Comparison of ENCODE assay signal across 8 cellular contexts in the genomic region with DNA sequence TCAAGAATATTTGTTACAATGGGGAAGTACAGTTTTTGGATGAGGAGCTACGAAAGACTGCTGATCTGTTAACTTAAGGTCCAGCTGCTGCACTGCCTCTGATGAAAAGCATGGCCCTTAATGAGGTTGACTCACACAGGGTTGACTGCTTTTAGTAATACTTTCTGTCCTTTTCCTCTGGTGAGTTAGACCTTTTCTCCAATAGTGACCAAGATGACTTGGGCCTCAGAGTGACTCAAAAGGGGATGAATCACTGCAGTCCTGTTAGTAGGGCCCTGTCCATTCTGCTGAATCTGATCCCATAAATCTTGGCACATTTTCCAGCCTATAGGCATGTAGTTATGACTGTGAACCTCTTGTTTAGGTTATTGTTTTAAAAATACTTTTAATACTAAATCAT. TPM values are rescaled to one million over a fixed set of nuclear protein-coding genes. Genes with fewer than 3 reads are reported as not detected.
DNase-seq lines count a peak whose midpoint lies in the region; ATAC-seq and TF ChIP-seq lines count a peak whose summit lies in the region.

No MANE protein-coding gene starts in this region.

- peak; percentile 74 for ATAC-seq in RWPE2 (ENCODE audit: low read depth)

- peak overlapping the region; percentile 22 for H3K27ac ChIP-seq in RWPE2 (ENCODE audit: poor library complexity, severe bottlenecking)

- peak; percentile 64 for DNase-seq in GM04503 (ENCODE audit: low read depth)
- no peak for DNase-seq in RWPE2 (ENCODE audit: low spot score)
- DNase-seq in fibroblast of the aortic adventitia (ENCODE audit: low read depth), result peak; percentile 90
- peak; percentile 71 for DNase-seq in retinal pigment epithelial cell (ENCODE audit: low read depth)
- no peak for DNase-seq in NK-92 (lab: John Stamatoyannopoulos, UW; ENCODE audit: unreplicated experiment)
- no peak for DNase-seq in iPS-NIHi7 (ENCODE audit: extremely low spot score)
- DNase-seq in middle frontal gyrus (ENCODE audit: extremely low spot score, low spot score), result no peak
- no peak for DNase-seq in NCI-H1436 (lab: John Stamatoyannopoulos, UW)

- H3K36me3 ChIP-seq in RWPE2 (ENCODE audit: low read depth), result no peaks in the 10 kb centered on the region

- peaks cover 15% of the 10 kb centered on the region for H3K4me1 ChIP-seq in RWPE2 (ENCODE audit: insufficient read depth, poor library complexity, severe bottlenecking)

- H3K4me3 ChIP-seq in RWPE2 (ENCODE audit: severe bottlenecking) (no peak overlapping the region), fibroblast of the aortic adventitia (ENCODE audit: low read depth, low read length) (no peak overlapping the region), retinal pigment epithelial cell (ENCODE audit: low read length) (no peak overlapping the region)

- no peaks in the 10 kb centered on the region for H3K9me3 ChIP-seq in RWPE2 (ENCODE audit: severe bottlenecking)

- H3K27me3 ChIP-seq in RWPE2 (ENCODE audit: insufficient read depth, poor library complexity, severe bottlenecking), result no peaks in the 10 kb centered on the region

- TF ChIP-seq CTCF in RWPE2 (IDR thresholded peaks at IDR 0.05; ENCODE audit: poor library complexity, severe bottlenecking), result no peak
- TF ChIP-seq CTCF in fibroblast of the aortic adventitia (IDR thresholded peaks at IDR 0.05; ENCODE audit: insufficient read depth, low read length), result no peak
- no peak for TF ChIP-seq CTCF in retinal pigment epithelial cell (conservative IDR thresholded peaks at IDR 0.05; ENCODE audit: low read depth, low read length)

RNA-seq across cellular contexts. Expression of gene DISP1, which starts 2.7 kb away (rescaled TPM):
- total RNA-seq in fibroblast of the aortic adventitia (ENCODE audit: low replicate concordance), result 6.4 and 8.4 TPM in 2 replicates

Comparison
In these comparisons a context has a peak if more than half of its experiments do, and no peak if none do; other contexts are left out.
1. DNase-seq: peak in GM04503 (single experiment), fibroblast of the aortic adventitia (single experiment) and retinal pigment epithelial cell (single experiment); none in RWPE2 (single experiment), NK-92 (single experiment), iPS-NIHi7 (single experiment), middle frontal gyrus (single experiment) and NCI-H1436 (single experiment).